ENCODE assay signal across 2 cellular contexts in genomic region chr3:61991706-61992105, GRCh38.
TF ChIP-seq lines count a peak whose summit lies in the region.

No MANE protein-coding gene starts in this region.

TF ChIP-seq in GM23338, 12 proteins besides CTCF, POLR2A, EP300 and RAD21 (continued from another document):
- TF ChIP-seq ZNF462 (CRISPR knock-in tag; IDR thresholded peaks at IDR 0.05) (no peak), STAT1 (IDR thresholded peaks at IDR 0.05; ENCODE audit: unreplicated experiment) (no peak), ETS1 (IDR thresholded peaks at IDR 0.05) (no peak), ZNF114 (CRISPR knock-in tag; IDR thresholded peaks at IDR 0.05) (no peak), EZH2 (IDR thresholded peaks at IDR 0.05; ENCODE audit: low read depth, unreplicated experiment) (no peak), EZH2phosphoT487 (IDR thresholded peaks at IDR 0.05; ENCODE audit: unreplicated experiment) (no peak), NANOG (IDR thresholded peaks at IDR 0.05; ENCODE audit: borderline replicate concordance) (no peak), JUNB (IDR thresholded peaks at IDR 0.05; ENCODE audit: unreplicated experiment) (no peak), REST (IDR thresholded peaks at IDR 0.05; ENCODE audit: unreplicated experiment) (no peak), ZNF331 (CRISPR knock-in tag; IDR thresholded peaks at IDR 0.05; ENCODE audit: low read depth) (no peak)

TF ChIP-seq in WTC11, 78 proteins besides CTCF, POLR2A, EP300 and RAD21 (continued from another document):
- TF ChIP-seq E2F4 (CRISPR knock-in tag; IDR thresholded peaks at IDR 0.05; ENCODE audit: borderline replicate concordance, low read depth): no peak
- TF ChIP-seq ELF4 (CRISPR knock-in tag; IDR thresholded peaks at IDR 0.05; ENCODE audit: low read depth): no peak
- no peak for TF ChIP-seq CREB1 (CRISPR knock-in tag; IDR thresholded peaks at IDR 0.05)
- TF ChIP-seq CDX4 (CRISPR knock-in tag; IDR thresholded peaks at IDR 0.05; ENCODE audit: borderline replicate concordance): no peak
- TF ChIP-seq ERG (CRISPR knock-in tag; IDR thresholded peaks at IDR 0.05): no peak
- TF ChIP-seq CREM (CRISPR knock-in tag; IDR thresholded peaks at IDR 0.05): no peak
- TF ChIP-seq TP53 (CRISPR knock-in tag; IDR thresholded peaks at IDR 0.05): no peak
- no peak for TF ChIP-seq ZNF232 (CRISPR knock-in tag; IDR thresholded peaks at IDR 0.05)
